ENCODE assay signal across 1 cellular context in genomic region chrX:151970661-151971060, GRCh38.
TF ChIP-seq lines count a peak whose summit lies in the region.

No MANE protein-coding gene starts in this region.

TF ChIP-seq in HepG2, 621 proteins besides CTCF, POLR2A, EP300 and RAD21 (continued from another document):
- TF ChIP-seq TFDP1 (CRISPR knock-in tag; IDR thresholded peaks at IDR 0.05; ENCODE audit: borderline replicate concordance), result no peak
- peak; percentile 39 for TF ChIP-seq TCF7 (IDR thresholded peaks at IDR 0.05; ENCODE audit: low read depth)
- no peak for TF ChIP-seq ZNF276 (CRISPR knock-in tag; IDR thresholded peaks at IDR 0.05; ENCODE audit: low read depth)
- TF ChIP-seq PHF21A (CRISPR knock-in tag; IDR thresholded peaks at IDR 0.05), result peak; percentile 84
- TF ChIP-seq HOXA3 (CRISPR knock-in tag; IDR thresholded peaks at IDR 0.05), result peak; percentile 61; the same call in 1 of the 2 replicates
- TF ChIP-seq HNF4G (IDR thresholded peaks at IDR 0.05; ENCODE audit: borderline replicate concordance, low read depth, low read length), result peak; percentile 10; the same call in 1 of the 2 replicates
- TF ChIP-seq HNF4G (CRISPR knock-in tag; IDR thresholded peaks at IDR 0.05; ENCODE audit: borderline replicate concordance, low read depth), result no peak
- TF ChIP-seq TRAFD1 (CRISPR knock-in tag; IDR thresholded peaks at IDR 0.05; ENCODE audit: borderline replicate concordance), result no peak
- TF ChIP-seq ZNF407 (CRISPR knock-in tag; IDR thresholded peaks at IDR 0.05; ENCODE audit: not compliant biosample characterization), result no peak
- no peak for TF ChIP-seq SOX6 (IDR thresholded peaks at IDR 0.05)
- TF ChIP-seq SOX6 (CRISPR knock-in tag; IDR thresholded peaks at IDR 0.05), result peak; percentile 68
- TF ChIP-seq EZH2 (conservative IDR thresholded peaks at IDR 0.05; ENCODE audit: low read depth, low read length), result no peak
- no peak for TF ChIP-seq ZNF549 (CRISPR knock-in tag; IDR thresholded peaks at IDR 0.05)
- TF ChIP-seq TEAD3 (CRISPR knock-in tag; optimal IDR thresholded peaks at IDR 0.05; ENCODE audit: borderline replicate concordance), result peak; percentile 88
- no peak for TF ChIP-seq TAF1 (CRISPR knock-in tag; IDR thresholded peaks at IDR 0.05)
- TF ChIP-seq MTA3 (CRISPR knock-in tag; IDR thresholded peaks at IDR 0.05), result no peak
- peak; percentile 71; the same call in 1 of the 2 replicates for TF ChIP-seq TEF (CRISPR knock-in tag; IDR thresholded peaks at IDR 0.05)
- TF ChIP-seq ZNF362 (CRISPR knock-in tag; IDR thresholded peaks at IDR 0.05; ENCODE audit: borderline replicate concordance), result no peak
- peak; percentile 58; the same call in 1 of the 2 replicates for TF ChIP-seq ZBTB7B (CRISPR knock-in tag; IDR thresholded peaks at IDR 0.05)
- peak; percentile 36; the same call in 1 of the 2 replicates for TF ChIP-seq MAX (IDR thresholded peaks at IDR 0.05)
- no peak for TF ChIP-seq ZBTB39 (CRISPR knock-in tag; IDR thresholded peaks at IDR 0.05)
- TF ChIP-seq ATF1 (CRISPR knock-in tag; IDR thresholded peaks at IDR 0.05), result no peak
- TF ChIP-seq NCOR1 (IDR thresholded peaks at IDR 0.05; ENCODE audit: borderline replicate concordance, low read length), result peak; percentile 53; the same call in 1 of the 2 replicates
- TF ChIP-seq ZNF180 (CRISPR knock-in tag; IDR thresholded peaks at IDR 0.05; ENCODE audit: borderline replicate concordance, low read depth), result no peak
- TF ChIP-seq NFIC (IDR thresholded peaks at IDR 0.05; ENCODE audit: low read length), result 0 out of 2 replicates have a peak, but pooled peaks have one; percentile 35
- no peak for TF ChIP-seq MED13 (CRISPR knock-in tag; IDR thresholded peaks at IDR 0.05)
- TF ChIP-seq ZSCAN20 (CRISPR knock-in tag; IDR thresholded peaks at IDR 0.05; ENCODE audit: borderline replicate concordance), result no peak
